ENCODE assay signal across 8 cellular contexts in genomic region chr2:11342561-11343343, GRCh38. TPM values are rescaled to one million over a fixed set of nuclear protein-coding genes. Genes with fewer than 3 reads are reported as not detected.
DNase-seq lines count a peak whose midpoint lies in the region; ATAC-seq and TF ChIP-seq lines count a peak whose summit lies in the region.

No MANE protein-coding gene starts in this region.

- no peak for TF ChIP-seq CTCF in GM06990 (IDR thresholded peaks at IDR 0.05; ENCODE audit: insufficient read depth, low read length, poor library complexity, severe bottlenecking)
- no peak for TF ChIP-seq CTCF in Panc1 (IDR thresholded peaks at IDR 0.05)

- H3K79me2 ChIP-seq in ACC112 (ENCODE audit: control insufficient read depth, insufficient read depth, low read length, unreplicated experiment), result peaks cover 64% of the 10 kb centered on the region

- H3K27me3 ChIP-seq in ACC112 (ENCODE audit: insufficient read depth, low read length) (no peaks in the 10 kb centered on the region), GM06990 (replicated peaks; ENCODE audit: control insufficient read depth, insufficient read depth, low read length) (no peaks in the 10 kb centered on the region), Panc1 (ENCODE audit: control insufficient read depth, insufficient read depth, low read length) (no peaks in the 10 kb centered on the region), duodenal mucosa (ENCODE audit: control insufficient read depth in 1 of 2, insufficient read depth in 2 of 2, low read length in 2 of 2) (no peaks in the 10 kb centered on the region), mucosa of rectum (ENCODE audit: control insufficient read depth in 2 of 2, insufficient read depth in 2 of 2, low read length in 2 of 2) (no peaks in the 10 kb centered on the region)

- in situ Hi-C loops in Panc1 (cut with HindIII; ENCODE audit: low pct_unique_long_range_greater_than_20kb, low sequenced_read_pairs), result no loop called here

- H3K4me3 ChIP-seq in ACC112 (ENCODE audit: low read depth, low read length) (peak overlapping the region; percentile 95), GM06990 (replicated peaks; ENCODE audit: low read depth, low read length) (peak overlapping the region; percentile 90), Panc1 (ENCODE audit: low read depth in 2 of 2, low read length in 2 of 2) (peak overlapping the region; percentile 90 to 95), duodenal mucosa (ENCODE audit: low read depth in 1 of 2, low read length in 2 of 2) (peak overlapping the region; percentile 95 to 98), mucosa of rectum (ENCODE audit: low read length in 2 of 2) (peak overlapping the region; percentile 83 to 96)

- DNase-seq in GM06990 (ENCODE audit: extremely low read depth, insufficient read length) (no peak), Panc1 (ENCODE audit: low read depth, low spot score) (peak; percentile 75), DMS114 treated with DMSO at 0.1 percent for 48 hours (lab: John Stamatoyannopoulos, UW; ENCODE audit: unreplicated experiment) (no peak), NCI-H1436 (lab: John Stamatoyannopoulos, UW) (no peak)

- POLR2A ChIA-PET in Panc1 (lab: Charles Lee), result interaction anchor here (0.6 kb wide), 1 partner anchor 34 kb away, joined by 9 read pairs; no protein-coding TSS in a partner anchor

- BruUV-seq in Panc1 (replicated peaks; lab: Mats Ljungman, UMichigan), result TSS peak; percentile 64

- peak overlapping the region; percentile 35 for H3K27ac ChIP-seq in ACC112 (ENCODE audit: low read depth, low read length)
- H3K27ac ChIP-seq in Panc1 (ENCODE audit: low read length), result peak overlapping the region; percentile 56
- peak overlapping the region; percentile 88 for H3K27ac ChIP-seq in duodenal mucosa (ENCODE audit: low read depth, low read length)
- peak overlapping the region; percentile 87 to 97 for H3K27ac ChIP-seq in mucosa of rectum (ENCODE audit: low read depth in 2 of 2, low read length in 2 of 2)

- H2AFZ ChIP-seq in ACC112 (ENCODE audit: low read length, unreplicated experiment), result peak overlapping the region; percentile 19

- H3K4me1 ChIP-seq in ACC112 (ENCODE audit: control insufficient read depth, insufficient read depth, low read length, unreplicated experiment) (peaks cover 28% of the 10 kb centered on the region), Panc1 (ENCODE audit: control insufficient read depth, insufficient read depth, low read length) (peaks cover 38% of the 10 kb centered on the region), duodenal mucosa (ENCODE audit: control insufficient read depth in 1 of 2, insufficient read depth in 2 of 2, low read length in 2 of 2) (peaks cover 28 to 32% of the 10 kb centered on the region in 2 donors), mucosa of rectum (ENCODE audit: control insufficient read depth in 2 of 2, insufficient read depth in 2 of 2, low read length in 2 of 2) (peaks cover 19 to 23% of the 10 kb centered on the region in 2 donors)

- CTCF ChIA-PET in Panc1 (lab: Charles Lee), result no interaction called here

- H3K36me3 ChIP-seq in ACC112 (ENCODE audit: insufficient read depth, low read length) (no peaks in the 10 kb centered on the region), GM06990 (ENCODE audit: control insufficient read depth, insufficient read depth, low read length) (no peaks in the 10 kb centered on the region), Panc1 (ENCODE audit: control insufficient read depth, insufficient read depth, low read length) (no peaks in the 10 kb centered on the region), duodenal mucosa (ENCODE audit: control insufficient read depth in 1 of 2, insufficient read depth in 2 of 2, low read length in 2 of 2) (no peaks in the 10 kb centered on the region), mucosa of rectum (ENCODE audit: control insufficient read depth in 2 of 2, insufficient read depth in 2 of 2, low read length in 2 of 2) (no peaks in the 10 kb centered on the region)

- H3K9ac ChIP-seq in duodenal mucosa (ENCODE audit: low read depth in 1 of 2, low read length in 2 of 2) (peak overlapping the region; percentile 87), mucosa of rectum (ENCODE audit: low read depth in 1 of 2, low read length in 2 of 2) (peak overlapping the region; percentile 86 to 88)

- peak; percentile 43; the same call in 1 of the 2 replicates for ATAC-seq in Panc1
- ATAC-seq in HG03139 (IDR thresholded peaks at IDR 0.05; ENCODE audit: unreplicated experiment), result no peak

- H3K9me3 ChIP-seq in Panc1 (ENCODE audit: control insufficient read depth, insufficient read depth, low read depth, low read length) (no peaks in the 10 kb centered on the region), duodenal mucosa (ENCODE audit: control insufficient read depth in 1 of 2, low read length in 2 of 2) (no peaks in the 10 kb centered on the region), mucosa of rectum (ENCODE audit: control insufficient read depth in 2 of 2, low read length in 2 of 2) (no peaks in the 10 kb centered on the region)

- intact Hi-C loops in Panc1 (cut with micrococcal nuclease; ENCODE audit: unreplicated experiment), result loop anchor here (5.0 to 10.0 kb wide), 2 partner anchors 70 to 108 kb away; no protein-coding TSS in a partner anchor

RNA-seq across cellular contexts. Expression of gene ROCK2, which starts 1.7 kb away (rescaled TPM):
- total RNA-seq in Panc1 (2021; ENCODE audit: unreplicated experiment), result 47.9 TPM
- 12.2 TPM for polyA plus RNA-seq in Panc1 (2012; ENCODE audit: insufficient read length)

Comparison
In these comparisons a context has a peak if more than half of its experiments do, and no peak if none do; other contexts are left out.
1. H3K27ac ChIP-seq: peak in every context shown above with its lines; median percentile 92 in mucosa of rectum; 88 in duodenal mucosa; 56 in Panc1; 35 in ACC112.